Comparison of ENCODE assay signal across 9 cellular contexts in genomic region chr5:122500245-122501086, GRCh38.
DNase-seq lines count a peak whose midpoint lies in the region; ATAC-seq and TF ChIP-seq lines count a peak whose summit lies in the region.
"Had no signal": no experiment of that assay in that cellular context is flagged by ENCODE, and none has a peak within 500 bp of the region (broad histone marks: within the 10 kb centered on the region; RNA-seq: fewer than 3 reads in every experiment).

No MANE protein-coding gene starts in this region.

- H3K27me3 Mint-ChIP-seq in HFFc6 (ENCODE audit: insufficient read depth) = peaks cover 3% of the 10 kb centered on the region

- TF ChIP-seq CTCF in HFFc6 (IDR thresholded peaks at IDR 0.05) (peak; percentile 79), RWPE1 (conservative IDR thresholded peaks at IDR 0.05; ENCODE audit: low read depth) (peak; percentile 66)

- no peak for ATAC-seq in GM21447 (IDR thresholded peaks at IDR 0.05; ENCODE audit: unreplicated experiment)

- no peaks in the 10 kb centered on the region for H3K9me3 Mint-ChIP-seq in HFFc6
- H3K9me3 Mint-ChIP-seq: T-helper 1 cell treated with Interleukin-12 subunit alpha and Interleukin-12 subunit beta and Interleukin-4 antibody, amounts not matched to agents 30 μg/mL and 1 μg/mL, for 36 hours had no signal

- H3K36me3 Mint-ChIP-seq in HFFc6 (ENCODE audit: low read depth) = no peaks in the 10 kb centered on the region

- CTCF ChIA-PET in RWPE1 (lab: Yijun Ruan, JAX) = interaction anchor here (0.6 to 1.1 kb wide), 16 partner anchors 8 to 871 kb away, joined by 3 to 6 read pairs (median 4); no protein-coding TSS in a partner anchor

- H3K4me3 Mint-ChIP-seq in HFFc6 = peak overlapping the region; percentile 74
- H3K4me3 Mint-ChIP-seq: T-helper 1 cell treated with Interleukin-12 subunit alpha and Interleukin-12 subunit beta and Interleukin-4 antibody, amounts not matched to agents 30 μg/mL and 1 μg/mL, for 36 hours had no signal

- peaks cover 12% of the 10 kb centered on the region for H3K4me1 Mint-ChIP-seq in HFFc6 (ENCODE audit: low read depth)

- no peak overlapping the region for H3K27ac ChIP-seq in RWPE1

- POLR2A ChIA-PET in RWPE1 (lab: Yijun Ruan, JAX; ENCODE audit: low non-redundant PET) = interaction anchor here (0.6 kb wide), 1 partner anchor 918 kb away, joined by 4 read pairs; no protein-coding TSS in a partner anchor

- DNase-seq in Daoy (ENCODE audit: low read depth) = peak; percentile 72
- DNase-seq in HFFc6 = peak; percentile 53
- peak; percentile 59 for DNase-seq in RWPE1 (ENCODE audit: low spot score)
- peak; percentile 78 for DNase-seq in fibroblast of peridontal ligament (ENCODE audit: extremely low read depth)
- DNase-seq in non-pigmented ciliary epithelial cell (ENCODE audit: low read depth) = peak; percentile 26
- DNase-seq in activated effector memory CD4-positive, alpha-beta T cell treated with Interleukin-2 at 50 U/mL for 16 hours = no peak
- no peak for DNase-seq in activated gamma-delta T cell treated with Interleukin-2 at 50 U/mL for 16 hours

- H3K27ac Mint-ChIP-seq in HFFc6 = no peak overlapping the region
- H3K27ac Mint-ChIP-seq: T-helper 1 cell treated with Interleukin-12 subunit alpha and Interleukin-12 subunit beta and Interleukin-4 antibody, amounts not matched to agents 30 μg/mL and 1 μg/mL, for 36 hours had no signal

Comparison
In these comparisons a context has a peak if more than half of its experiments do, and no peak if none do; other contexts are left out.
1. DNase-seq: peak in Daoy (single experiment), HFFc6 (single experiment), RWPE1 (single experiment), fibroblast of peridontal ligament (single experiment) and non-pigmented ciliary epithelial cell (single experiment); none in activated effector memory CD4-positive, alpha-beta T cell treated with Interleukin-2 at 50 U/mL for 16 hours (single experiment) and activated gamma-delta T cell treated with Interleukin-2 at 50 U/mL for 16 hours (single experiment).